In genomic region chr5:142724821-142725220, GRCh38 we compare ENCODE assay signal across 18 cellular contexts. TPM values are rescaled to one million over a fixed set of nuclear protein-coding genes. Genes with fewer than 3 reads are reported as not detected.
"Had no signal": no experiment of that assay in that cellular context is flagged by ENCODE, and none has a peak within 500 bp of the region (broad histone marks: within the 10 kb centered on the region; RNA-seq: fewer than 3 reads in every experiment).

No MANE protein-coding gene starts in this region.

- ATAC-seq: activated T-cell treated with anti-CD3 and anti-CD28 coated beads, Interleukin-2, amount 50 U/mL, for 72 hours; esophagus mucosa; naive thymus-derived CD4-positive, alpha-beta T cell had no signal

- H3K27me3 ChIP-seq: suprapubic skin had no signal

- H3K79me2 ChIP-seq: parathyroid adenoma had no signal

- H3K4me1 ChIP-seq: parathyroid adenoma had no signal

- H3K4me1 Mint-ChIP-seq: activated B cell treated with CpG ODN at 0.5 μM for 24 hours; activated CD4-positive, alpha-beta T cell treated with anti-CD3 and anti-CD28 coated beads, Interleukin-2, amount 10 ng/mL, durations not matched to agents 24 days and 14 days had no signal

- H2AFZ ChIP-seq: parathyroid adenoma had no signal

- H3K4me3 Mint-ChIP-seq: activated B cell treated with CpG ODN at 0.5 μM for 24 hours; activated CD4-positive, alpha-beta T cell treated with anti-CD3 and anti-CD28 coated beads, Interleukin-2, amount 10 ng/mL, durations not matched to agents 24 days and 14 days; activated naive CD8-positive, alpha-beta T cell treated with anti-CD3 and anti-CD28 coated beads for 36 hours; activated T-cell treated with anti-CD3 and anti-CD28 coated beads, Interleukin-2, amount 50 U/mL, for 72 hours; naive thymus-derived CD4-positive, alpha-beta T cell; type B pancreatic cell had no signal

- H3K4me3 ChIP-seq: skin epidermis, suprapubic skin had no signal

- H3K36me3 ChIP-seq: suprapubic skin had no signal

- H3K9me3 Mint-ChIP-seq: activated B cell treated with CpG ODN at 0.5 μM for 24 hours; activated CD4-positive, alpha-beta T cell treated with anti-CD3 and anti-CD28 coated beads, Interleukin-2, amount 10 ng/mL, durations not matched to agents 24 days and 14 days; activated naive CD8-positive, alpha-beta T cell treated with anti-CD3 and anti-CD28 coated beads for 36 hours; naive thymus-derived CD4-positive, alpha-beta T cell; type B pancreatic cell had no signal

- H3K9me3 ChIP-seq: suprapubic skin had no signal

- H3K27ac Mint-ChIP-seq: activated B cell treated with CpG ODN at 0.5 μM for 24 hours; naive thymus-derived CD4-positive, alpha-beta T cell; type B pancreatic cell had no signal

- H3K27me3 Mint-ChIP-seq: activated naive CD8-positive, alpha-beta T cell treated with anti-CD3 and anti-CD28 coated beads for 36 hours; type B pancreatic cell had no signal

- DNase-seq: activated B cell treated with CpG ODN at 0.5 μM for 24 hours; activated CD4-positive, alpha-beta T cell treated with anti-CD3 and anti-CD28 coated beads, Interleukin-2, amount 10 ng/mL, durations not matched to agents 24 days and 14 days; activated gamma-delta T cell treated with Interleukin-2 at 50 U/mL for 16 hours; activated naive CD8-positive, alpha-beta T cell treated with anti-CD3 and anti-CD28 coated beads for 36 hours; activated T-cell treated with anti-CD3 and anti-CD28 coated beads, Interleukin-2, amount 50 U/mL, for 72 hours; naive thymus-derived CD4-positive, alpha-beta T cell; retina; stimulated activated CD4-positive, alpha-beta T cell treated with anti-CD3 and anti-CD28 coated beads, Interleukin-15, amount 100 ng/mL, for 24 hours; stimulated activated CD4-positive, alpha-beta T cell treated with anti-CD3 and anti-CD28 coated beads, Interleukin-4, amount 100 ng/mL, for 1 hour; stimulated activated naive CD4-positive, alpha-beta T cell treated with Interleukin-2 at 50 U/mL for 16 hours; SW 1271 had no signal

- H3K9ac ChIP-seq: parathyroid adenoma had no signal

- H3K27ac ChIP-seq: parathyroid adenoma, suprapubic skin had no signal

- H3K36me3 Mint-ChIP-seq: activated naive CD8-positive, alpha-beta T cell treated with anti-CD3 and anti-CD28 coated beads for 36 hours; naive thymus-derived CD4-positive, alpha-beta T cell; type B pancreatic cell had no signal

RNA-seq across cellular contexts. Expression of gene FGF1, which starts 38.9 kb away (rescaled TPM):
- total RNA-seq: activated B cell treated with CpG ODN at 0.5 μM for 24 hours; activated CD4-positive, alpha-beta T cell treated with anti-CD3 and anti-CD28 coated beads, Interleukin-2, amount 10 ng/mL, durations not matched to agents 24 days and 14 days; activated naive CD8-positive, alpha-beta T cell treated with anti-CD3 and anti-CD28 coated beads for 36 hours; activated T-cell treated with anti-CD3 and anti-CD28 coated beads, Interleukin-2, amount 50 U/mL, for 72 hours; mononuclear cell; naive thymus-derived CD4-positive, alpha-beta T cell; T-helper 2 cell treated with Interferon-gamma antibody and Interleukin-4, amounts not matched to agents 100 ng/mL and 5 ng/mL, for 36 hours had no signal
- polyA plus RNA-seq: naive thymus-derived CD4-positive, alpha-beta T cell had no signal
